In genomic region chr3:49413338-49413734, GRCh38 we compare ENCODE assay signal across 11 cellular contexts. TPM values are rescaled to one million over a fixed set of nuclear protein-coding genes. Genes with fewer than 3 reads are reported as not detected.
DNase-seq lines count a peak whose midpoint lies in the region; ATAC-seq and TF ChIP-seq lines count a peak whose summit lies in the region.
"Had no signal": no experiment of that assay in that cellular context is flagged by ENCODE, and none has a peak within 500 bp of the region (broad histone marks: within the 10 kb centered on the region; RNA-seq: fewer than 3 reads in every experiment).

No MANE protein-coding gene starts in this region.

- no peaks in the 10 kb centered on the region for H3K9me3 ChIP-seq in fibroblast of lung (ENCODE audit: control insufficient read depth, insufficient read depth, low read depth, low read length)
- H3K9me3 ChIP-seq: left lung had no signal

- DNase-seq in GM12865 (ENCODE audit: low read depth) (no peak), T-cell (no peak), fibroblast of lung (ENCODE audit: low read depth in 2 of 2) (no peak), retinal pigment epithelial cell (ENCODE audit: low read depth) (no peak), SK-N-DZ (ENCODE audit: low spot score) (no peak), H7 (no peak)
- DNase-seq: activated CD8-positive, alpha-beta memory T cell treated with anti-CD3 and anti-CD28 coated beads, Interleukin-2, amount 50 U/mL, for 48 hours; left lung; NCI-H1092 had no signal

- no peak overlapping the region for H3K9ac ChIP-seq in fibroblast of lung (ENCODE audit: insufficient read depth, low read length)

- peak overlapping the region; percentile 87 to 94 (median 88) for H3K4me3 Mint-ChIP-seq in T-cell

- peaks cover 51% of the 10 kb centered on the region for H3K79me2 ChIP-seq in fibroblast of lung (ENCODE audit: control insufficient read depth, insufficient read depth, low read length)

- no peaks in the 10 kb centered on the region for H3K9me3 Mint-ChIP-seq in T-cell

- H3K27me3 ChIP-seq in fibroblast of lung (ENCODE audit: control insufficient read depth, insufficient read depth, low read length) (no peaks in the 10 kb centered on the region), H7 (ENCODE audit: control insufficient read depth, insufficient read depth, low read length) (no peaks in the 10 kb centered on the region)
- H3K27me3 ChIP-seq: left lung had no signal

- peak overlapping the region; percentile 81 to 95 for H3K27ac Mint-ChIP-seq in T-cell

- H2AFZ ChIP-seq in fibroblast of lung (ENCODE audit: low read length) = no peak overlapping the region

- TF ChIP-seq CTCF in GM12865 (IDR thresholded peaks at IDR 0.05; ENCODE audit: insufficient read depth, low read depth, low read length, missing control alignments) (no peak), fibroblast of lung (conservative IDR thresholded peaks at IDR 0.05 in 1 of 2, IDR thresholded peaks at IDR 0.05 in 1 of 2; ENCODE audit: low read depth in 1 of 2, low read length in 2 of 2) (no peak), retinal pigment epithelial cell (conservative IDR thresholded peaks at IDR 0.05; ENCODE audit: low read depth, low read length) (no peak)

- peak overlapping the region; percentile 97 for H3K4me2 ChIP-seq in fibroblast of lung (ENCODE audit: extremely low read depth, insufficient read depth, low read length)

- peaks cover 3% of the 10 kb centered on the region for H3K36me3 Mint-ChIP-seq in T-cell

- no peaks in the 10 kb centered on the region for H3K27me3 Mint-ChIP-seq in T-cell

- H3K4me3 ChIP-seq in GM12865 (ENCODE audit: low read depth, low read length) = peak overlapping the region; percentile 65
- H3K4me3 ChIP-seq in fibroblast of lung (replicated peaks in 1 of 4; ENCODE audit: control extremely low read depth in 1 of 4, insufficient read depth in 1 of 4, low read depth in 3 of 4, low read length in 4 of 4) = peak overlapping the region; percentile 65 to 96 (median 76)
- peak overlapping the region; percentile 76 for H3K4me3 ChIP-seq in retinal pigment epithelial cell (ENCODE audit: low read length)
- H3K4me3 ChIP-seq in H7 (ENCODE audit: insufficient read depth, low read depth, low read length) = no peak overlapping the region

- peaks cover 3% of the 10 kb centered on the region for H3K4me1 ChIP-seq in fibroblast of lung (ENCODE audit: control insufficient read depth, extremely low read depth, insufficient read depth, low read length)

- CTCF ChIA-PET in T-cell (lab: Charles Lee) = no interaction called here

- POLR2A ChIA-PET in T-cell (lab: Charles Lee) = interaction anchor here in 1 of 2 donors (0.6 kb wide), 2 partner anchors 36 to 696 kb away, joined by 3 read pairs; partner anchors contain the start of gene IP6K2

- H3K36me3 ChIP-seq in fibroblast of lung (ENCODE audit: control insufficient read depth, insufficient read depth, low read length) (peaks cover 13% of the 10 kb centered on the region), H7 (replicated peaks; ENCODE audit: control insufficient read depth, insufficient read depth, low read length) (peaks cover 4% of the 10 kb centered on the region; the same call in 1 of the 2 replicates)

- peaks cover 5% of the 10 kb centered on the region for H4K20me1 ChIP-seq in fibroblast of lung (ENCODE audit: control insufficient read depth, extremely low read depth, insufficient read depth, low read length)

- peaks cover 70 to 79% (median 72%) of the 10 kb centered on the region in 3 donors for H3K4me1 Mint-ChIP-seq in T-cell

- peak overlapping the region; percentile 94 for H3K27ac ChIP-seq in fibroblast of lung (ENCODE audit: insufficient read depth, low read length)

- no peak for ATAC-seq in T-cell (replicated peaks in 1 of 4)
- no peak for ATAC-seq in GM21515 (IDR thresholded peaks at IDR 0.05; ENCODE audit: unreplicated experiment)
- no peak for ATAC-seq in HG03175 (IDR thresholded peaks at IDR 0.05; ENCODE audit: unreplicated experiment)
- ATAC-seq: left lung had no signal

RNA-seq across cellular contexts. Expression of gene TCTA, which starts 1.1 kb away (rescaled TPM):
- total RNA-seq in T-cell = 10 to 100 TPM; 22.8 to 38.2 (median 34.3) TPM
- 14.4 and 34.5 TPM in 2 replicates for total RNA-seq in fibroblast of lung
- polyA plus RNA-seq in fibroblast of lung = 51.6 and 57.8 TPM in 2 replicates
- 34.6 and 38.4 TPM in 2 replicates for polyA plus RNA-seq in fibroblast of lung (2012)
- polyA minus RNA-seq in fibroblast of lung (ENCODE audit: low replicate concordance) = 30.2 and 47.6 TPM in 2 replicates
- 13.0 and 15.2 TPM in 2 replicates for polyA plus RNA-seq in SK-N-DZ (2014; cell fraction: cytosol; rRNA removed)
- 1.9 and 5.5 TPM in 2 replicates for polyA plus RNA-seq in SK-N-DZ (2014; cell fraction: nucleus; rRNA removed)
- total RNA-seq in H7 (2014; rRNA removed; shearing (Covaris generic)) = 5.8 and 10.9 TPM in 2 replicates

RNA-seq across cellular contexts. Expression of gene RHOA, which starts 1.6 kb away (rescaled TPM):
- total RNA-seq in T-cell = 100 to 1,000 TPM; 247 to 279 (median 269) TPM
- 352 and 548 TPM in 2 replicates for total RNA-seq in fibroblast of lung
- polyA plus RNA-seq in fibroblast of lung = 727 and 1,002 TPM in 2 replicates
- polyA plus RNA-seq in fibroblast of lung (2012) = 673 and 854 TPM in 2 replicates
- polyA minus RNA-seq in fibroblast of lung (ENCODE audit: low replicate concordance) = 753 and 846 TPM in 2 replicates
- polyA plus RNA-seq in SK-N-DZ (2014; cell fraction: cytosol; rRNA removed) = 289 and 303 TPM in 2 replicates
- 135 and 139 TPM in 2 replicates for polyA plus RNA-seq in SK-N-DZ (2014; cell fraction: nucleus; rRNA removed)
- 377 and 386 TPM in 2 replicates for total RNA-seq in H7 (2014; rRNA removed; shearing (Covaris generic))

RNA-seq across cellular contexts. Expression of gene AMT, which starts 8.9 kb away (rescaled TPM):
- 10 to 100 TPM in 4 of 5 donors, 1 to 10 TPM in 1; 9.6 to 14.1 (median 11.1) TPM for total RNA-seq in T-cell
- 0.77 and 2.6 TPM in 2 replicates for total RNA-seq in fibroblast of lung
- 2.0 and 2.7 TPM in 2 replicates for polyA plus RNA-seq in fibroblast of lung
- polyA plus RNA-seq in fibroblast of lung (2012) = 1.3 and 1.4 TPM in 2 replicates
- polyA minus RNA-seq in fibroblast of lung (ENCODE audit: low replicate concordance) = 0.44 TPM in 1 of 2 replicates, not detected in the other
- polyA plus RNA-seq in SK-N-DZ (2014; cell fraction: cytosol; rRNA removed) = 25.3 and 29.1 TPM in 2 replicates
- polyA plus RNA-seq in SK-N-DZ (2014; cell fraction: nucleus; rRNA removed) = 46.0 and 58.1 TPM in 2 replicates
- total RNA-seq in H7 (2014; rRNA removed; shearing (Covaris generic)) = 48.1 and 60.4 TPM in 2 replicates

RNA-seq across cellular contexts. Expression of gene NICN1, which starts 15.8 kb away (rescaled TPM):
- 10 to 100 TPM; 17.5 to 26.1 (median 24.1) TPM for total RNA-seq in T-cell
- total RNA-seq in fibroblast of lung = 3.3 and 5.6 TPM in 2 replicates
- 9.0 and 10.5 TPM in 2 replicates for polyA plus RNA-seq in fibroblast of lung
- 9.9 and 10.8 TPM in 2 replicates for polyA plus RNA-seq in fibroblast of lung (2012)
- polyA minus RNA-seq in fibroblast of lung (ENCODE audit: low replicate concordance) = 29.3 and 81.8 TPM in 2 replicates
- 6.7 and 8.0 TPM in 2 replicates for polyA plus RNA-seq in SK-N-DZ (2014; cell fraction: cytosol; rRNA removed)
- 41.9 and 49.9 TPM in 2 replicates for polyA plus RNA-seq in SK-N-DZ (2014; cell fraction: nucleus; rRNA removed)
- 5.2 and 5.7 TPM in 2 replicates for total RNA-seq in H7 (2014; rRNA removed; shearing (Covaris generic))

RNA-seq across cellular contexts. Expression of gene GPX1, which starts 55.2 kb away (rescaled TPM):
- total RNA-seq in T-cell = 10 to 100 TPM; 45.1 to 87.5 (median 73.8) TPM
- 447 and 456 TPM in 2 replicates for total RNA-seq in fibroblast of lung
- 227 and 428 TPM in 2 replicates for polyA plus RNA-seq in fibroblast of lung
- polyA plus RNA-seq in fibroblast of lung (2012) = 398 and 683 TPM in 2 replicates
- polyA minus RNA-seq in fibroblast of lung (ENCODE audit: low replicate concordance) = 235 and 280 TPM in 2 replicates
- 103 and 122 TPM in 2 replicates for polyA plus RNA-seq in SK-N-DZ (2014; cell fraction: cytosol; rRNA removed)
- 56.1 and 66.9 TPM in 2 replicates for polyA plus RNA-seq in SK-N-DZ (2014; cell fraction: nucleus; rRNA removed)
- 222 and 298 TPM in 2 replicates for total RNA-seq in H7 (2014; rRNA removed; shearing (Covaris generic))
